In the genomic region with DNA sequence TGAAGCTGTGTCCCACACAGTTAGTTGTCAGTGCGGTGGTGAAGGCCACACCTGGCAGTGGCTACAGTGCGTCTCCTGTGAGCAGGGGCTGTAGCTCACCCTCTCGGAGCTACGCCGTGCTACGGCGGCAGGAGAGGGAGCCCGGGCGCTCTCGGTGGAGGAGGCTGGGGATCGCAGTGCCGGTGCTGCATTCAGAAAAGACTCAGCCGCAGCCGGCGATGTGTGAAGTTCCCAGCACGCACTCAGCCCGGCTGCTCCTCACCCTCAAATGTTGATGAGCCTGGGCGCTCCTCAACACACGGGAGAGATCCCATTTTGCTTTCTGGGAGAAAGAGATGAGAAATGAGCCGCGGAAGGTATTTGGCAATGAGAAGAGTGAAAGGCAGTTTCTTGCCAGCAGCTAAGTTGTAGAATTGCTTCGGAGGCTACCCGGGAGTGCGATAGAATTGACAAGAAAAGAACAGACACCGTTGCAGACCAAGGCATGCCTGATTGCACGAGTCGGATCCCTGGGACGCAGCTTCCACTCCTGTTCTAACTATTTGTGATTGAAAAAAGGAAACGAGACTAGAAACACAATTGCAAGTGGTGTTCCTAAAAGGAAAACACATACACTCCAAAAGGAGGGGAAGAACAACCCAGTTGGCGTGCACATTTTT, we compare ENCODE assay signal across 9 cellular contexts. TPM values are rescaled to one million over a fixed set of nuclear protein-coding genes. Genes with fewer than 3 reads are reported as not detected.
DNase-seq lines count a peak whose midpoint lies in the region; ATAC-seq, FAIRE-seq and TF ChIP-seq lines count a peak whose summit lies in the region.
"Had no signal": no experiment of that assay in that cellular context is flagged by ENCODE, and none has a peak within 500 bp of the region (broad histone marks: within the 10 kb centered on the region; RNA-seq: fewer than 3 reads in every experiment).

A gene (plus strand): TSS at position 194 of the 659 bp plus-strand sequence. CDS start 34,463 bp downstream, outside the sequence.

- FAIRE-seq in kidney (lab: Jason Lieb, UNC), result no peak

- H3K4me3 Mint-ChIP-seq in activated T-helper 1 cell treated with anti-CD3 and anti-CD28 coated beads, Interleukin-12 subunit alpha, Interleukin-12 subunit beta, Interleukin-2, Interleukin-4 antibody, amounts not matched to agents 30 ng/mL and 10 ng/mL and 1 ng/mL, durations not matched to agents 14 hours and 24 hours and 36 hours, result no peak within 1 kb of the TSS

- H3K27me3 Mint-ChIP-seq in activated T-helper 1 cell treated with anti-CD3 and anti-CD28 coated beads, Interleukin-12 subunit alpha, Interleukin-12 subunit beta, Interleukin-2, Interleukin-4 antibody, amounts not matched to agents 30 ng/mL and 10 ng/mL and 1 ng/mL, durations not matched to agents 14 hours and 24 hours and 36 hours (ENCODE audit: insufficient read depth), result peaks cover 20% of the 10 kb centered on the region

- H3K9ac ChIP-seq in kidney (ENCODE audit: low read length in 2 of 2), result no peak within 1 kb of the TSS

- DNase-seq in DMS 273 (lab: John Stamatoyannopoulos, UW; ENCODE audit: unreplicated experiment) (peak; percentile 8), DMS 273 treated with DMSO at 0.1 percent for 48 hours (lab: John Stamatoyannopoulos, UW) (no peak), astrocyte of the cerebellum (ENCODE audit: low read depth) (no peak), kidney (peak; percentile 67), superior temporal gyrus (ENCODE audit: extremely low spot score) (peak; percentile 48)
- DNase-seq in activated T-helper 1 cell treated with anti-CD3 and anti-CD28 coated beads, Interleukin-12 subunit alpha, Interleukin-12 subunit beta, Interleukin-2, Interleukin-4 antibody, amounts not matched to agents 30 ng/mL and 10 ng/mL and 1 ng/mL, durations not matched to agents 14 hours and 24 hours and 36 hours (ENCODE audit: low spot score), result no peak
- no peak for DNase-seq in effector CD4-positive, alpha-beta T cell

- no peaks in the 10 kb centered on the region for H3K4me1 Mint-ChIP-seq in activated T-helper 1 cell treated with anti-CD3 and anti-CD28 coated beads, Interleukin-12 subunit alpha, Interleukin-12 subunit beta, Interleukin-2, Interleukin-4 antibody, amounts not matched to agents 30 ng/mL and 10 ng/mL and 1 ng/mL, durations not matched to agents 14 hours and 24 hours and 36 hours (ENCODE audit: low read depth)

- no peak for ATAC-seq in GM21515 (IDR thresholded peaks at IDR 0.05; ENCODE audit: unreplicated experiment)

- H3K4me1 ChIP-seq in kidney (ENCODE audit: control insufficient read depth in 1 of 2, insufficient read depth in 1 of 2, low read depth in 1 of 2, low read length in 2 of 2), result no peaks in the 10 kb centered on the region

- TF ChIP-seq CTCF in astrocyte of the cerebellum (IDR thresholded peaks at IDR 0.05; ENCODE audit: low read depth, low read length, missing control alignments) (no peak), kidney (IDR thresholded peaks at IDR 0.05; ENCODE audit: borderline replicate concordance, extremely low read depth, insufficient read depth) (no peak)

- no peaks in the 10 kb centered on the region for H3K36me3 Mint-ChIP-seq in activated T-helper 1 cell treated with anti-CD3 and anti-CD28 coated beads, Interleukin-12 subunit alpha, Interleukin-12 subunit beta, Interleukin-2, Interleukin-4 antibody, amounts not matched to agents 30 ng/mL and 10 ng/mL and 1 ng/mL, durations not matched to agents 14 hours and 24 hours and 36 hours (ENCODE audit: low read depth)

- intact Hi-C loops in kidney (cut with DNase I), result no loop called here
- intact Hi-C loops in activated T-helper 1 cell treated with anti-CD3 and anti-CD28 coated beads, Interleukin-12 subunit alpha, Interleukin-12 subunit beta, Interleukin-2, Interleukin-4 antibody, amounts not matched to agents 30 ng/mL and 10 ng/mL and 1 ng/mL, durations not matched to agents 14 hours and 24 hours and 36 hours (cut with micrococcal nuclease), result no loop called here

- H3K9me3 Mint-ChIP-seq in activated T-helper 1 cell treated with anti-CD3 and anti-CD28 coated beads, Interleukin-12 subunit alpha, Interleukin-12 subunit beta, Interleukin-2, Interleukin-4 antibody, amounts not matched to agents 30 ng/mL and 10 ng/mL and 1 ng/mL, durations not matched to agents 14 hours and 24 hours and 36 hours, result no peaks in the 10 kb centered on the region

- H3K27ac ChIP-seq in kidney (ENCODE audit: low read depth in 2 of 2, low read length in 2 of 2), result no peak within 1 kb of the TSS
- H3K27ac ChIP-seq: 22Rv1 had no signal

- no peak within 1 kb of the TSS for H3K27ac Mint-ChIP-seq in activated T-helper 1 cell treated with anti-CD3 and anti-CD28 coated beads, Interleukin-12 subunit alpha, Interleukin-12 subunit beta, Interleukin-2, Interleukin-4 antibody, amounts not matched to agents 30 ng/mL and 10 ng/mL and 1 ng/mL, durations not matched to agents 14 hours and 24 hours and 36 hours

- H3K9me3 ChIP-seq in kidney (ENCODE audit: control insufficient read depth in 1 of 2, low read length in 2 of 2), result no peaks in the 10 kb centered on the region

- in situ Hi-C loops in astrocyte of the cerebellum (cut with HindIII; ENCODE audit: low sequenced_read_pairs), result no loop called here

- peak within 1 kb of the TSS; percentile 30 for H3K4me3 ChIP-seq in astrocyte of the cerebellum (ENCODE audit: low read depth, low read length)
- H3K4me3 ChIP-seq in kidney (ENCODE audit: low read length in 2 of 2), result peak within 1 kb of the TSS; percentile 46 to 49

- no peaks in the 10 kb centered on the region for H3K36me3 ChIP-seq in kidney (ENCODE audit: control insufficient read depth in 1 of 2, insufficient read depth in 2 of 2, low read length in 2 of 2)

RNA-seq across cellular contexts. Expression of the gene that starts here (rescaled TPM):
- 0.19 TPM for total RNA-seq in kidney
- 0.45 TPM for polyA plus RNA-seq in kidney (ENCODE audit: insufficient read depth, low read depth, low replicate concordance)
- not detected in 2 replicates for total RNA-seq in activated T-helper 1 cell treated with anti-CD3 and anti-CD28 coated beads, Interleukin-12 subunit alpha, Interleukin-12 subunit beta, Interleukin-2, Interleukin-4 antibody, amounts not matched to agents 30 ng/mL and 10 ng/mL and 1 ng/mL, durations not matched to agents 14 hours and 24 hours and 36 hours

Comparison
In these comparisons a context has a peak if more than half of its experiments do, and no peak if none do; other contexts are left out.
1. DNase-seq: peak in DMS 273 (single experiment) and superior temporal gyrus (single experiment); none in DMS 273 treated with DMSO at 0.1 percent for 48 hours (single experiment), astrocyte of the cerebellum (single experiment), activated T-helper 1 cell treated with anti-CD3 and anti-CD28 coated beads, Interleukin-12 subunit alpha, Interleukin-12 subunit beta, Interleukin-2, Interleukin-4 antibody, amounts not matched to agents 30 ng/mL and 10 ng/mL and 1 ng/mL, durations not matched to agents 14 hours and 24 hours and 36 hours (single experiment) and effector CD4-positive, alpha-beta T cell (single experiment).
2. Peak in DNase-seq and H3K4me3 ChIP-seq in kidney; RNA of the gene not detected or under 1 TPM.